1 cellular context compared by ENCODE assay signal in genomic region chr3:160409812-160410610, GRCh38.
TF ChIP-seq lines count a peak whose summit lies in the region.

No MANE protein-coding gene starts in this region.

TF ChIP-seq in K562, 482 proteins besides CTCF, POLR2A, EP300 and RAD21 (continued from another document):
- TF ChIP-seq ZNF511 (CRISPR knock-in tag; IDR thresholded peaks at IDR 0.05): no peak
- no peak for TF ChIP-seq PKNOX1 (IDR thresholded peaks at IDR 0.05)
- no peak for TF ChIP-seq ZNF311 (CRISPR knock-in tag; IDR thresholded peaks at IDR 0.05)
- TF ChIP-seq TRIM24 (IDR thresholded peaks at IDR 0.05): no peak
- no peak for TF ChIP-seq ZBTB8A (IDR thresholded peaks at IDR 0.05; ENCODE audit: partially characterized antibody)
- no peak for TF ChIP-seq ZNF79 (CRISPR knock-in tag; IDR thresholded peaks at IDR 0.05; ENCODE audit: low read depth)
- no peak for TF ChIP-seq ZNF217 (CRISPR knock-in tag; IDR thresholded peaks at IDR 0.05)
- no peak for TF ChIP-seq NFIX (CRISPR knock-in tag; IDR thresholded peaks at IDR 0.05; ENCODE audit: low read depth)
- TF ChIP-seq FOXK2 (conservative IDR thresholded peaks at IDR 0.05 in 1 of 2, IDR thresholded peaks at IDR 0.05 in 1 of 2; ENCODE audit: low read depth in 2 of 2): no peak
- TF ChIP-seq SETDB1 (IDR thresholded peaks at IDR 0.05; ENCODE audit: low read length): no peak
- TF ChIP-seq ZNF280B (CRISPR knock-in tag; IDR thresholded peaks at IDR 0.05): no peak
- TF ChIP-seq ELF1 (tag; IDR thresholded peaks at IDR 0.05): no peak
- no peak for TF ChIP-seq RB1 (IDR thresholded peaks at IDR 0.05; ENCODE audit: low read depth)
- no peak for TF ChIP-seq MTF1 (CRISPR knock-in tag; IDR thresholded peaks at IDR 0.05; ENCODE audit: borderline replicate concordance)
- no peak for TF ChIP-seq SIN3A (IDR thresholded peaks at IDR 0.05; ENCODE audit: borderline replicate concordance in 2 of 2, control insufficient read depth in 1 of 2, low read depth in 2 of 2, low read length in 2 of 2)
- no peak for TF ChIP-seq NR4A1 (CRISPR knock-in tag; IDR thresholded peaks at IDR 0.05)
- no peak for TF ChIP-seq NR4A1 (tag; IDR thresholded peaks at IDR 0.05)
TF ChIP-seq in K562: peak in this region for 0.
